In the genomic region with DNA sequence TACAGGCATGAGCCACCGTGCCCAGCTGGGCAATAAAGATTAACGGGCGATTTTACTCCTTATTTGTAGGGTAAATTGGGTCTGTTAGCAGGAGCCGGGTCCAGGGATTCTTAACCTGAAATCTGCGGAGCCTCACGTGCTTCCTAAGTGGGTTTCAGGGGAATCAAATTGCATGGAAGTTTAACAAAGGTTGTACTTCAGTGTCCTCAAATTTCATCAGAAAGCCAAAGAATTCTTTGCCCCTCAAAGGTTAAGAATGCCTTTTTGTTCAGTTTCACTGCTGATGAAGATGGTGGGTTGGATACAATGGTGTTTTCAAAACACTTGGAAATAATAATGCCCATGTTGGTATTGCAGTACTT, we compare ENCODE assay signal across 1 cellular context.
TF ChIP-seq lines count a peak whose summit lies in the region.

No MANE protein-coding gene starts in this region.

TF ChIP-seq in H1, 55 proteins besides CTCF, POLR2A, EP300 and RAD21:
- TF ChIP-seq, protein P1, sequence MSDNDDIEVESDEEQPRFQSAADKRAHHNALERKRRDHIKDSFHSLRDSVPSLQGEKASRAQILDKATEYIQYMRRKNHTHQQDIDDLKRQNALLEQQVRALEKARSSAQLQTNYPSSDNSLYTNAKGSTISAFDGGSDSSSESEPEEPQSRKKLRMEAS (IDR thresholded peaks at IDR 0.05) = 0 out of 2 replicates have a peak, but pooled peaks have one; percentile 7
- TF ChIP-seq, protein P2, sequence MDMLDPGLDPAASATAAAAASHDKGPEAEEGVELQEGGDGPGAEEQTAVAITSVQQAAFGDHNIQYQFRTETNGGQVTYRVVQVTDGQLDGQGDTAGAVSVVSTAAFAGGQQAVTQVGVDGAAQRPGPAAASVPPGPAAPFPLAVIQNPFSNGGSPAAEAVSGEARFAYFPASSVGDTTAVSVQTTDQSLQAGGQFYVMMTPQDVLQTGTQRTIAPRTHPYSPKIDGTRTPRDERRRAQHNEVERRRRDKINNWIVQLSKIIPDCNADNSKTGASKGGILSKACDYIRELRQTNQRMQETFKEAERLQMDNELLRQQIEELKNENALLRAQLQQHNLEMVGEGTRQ (IDR thresholded peaks at IDR 0.05; ENCODE audit: low read length) = no peak
- TF ChIP-seq MAFK (IDR thresholded peaks at IDR 0.05; ENCODE audit: low read depth, low read length) = no peak
- TF ChIP-seq CTBP2 (IDR thresholded peaks at IDR 0.05; ENCODE audit: borderline replicate concordance, insufficient read depth, insufficient read length, low read length) = no peak
- no peak for TF ChIP-seq TAF1 (IDR thresholded peaks at IDR 0.05; ENCODE audit: low read depth, low read length)
